In the genomic region with DNA sequence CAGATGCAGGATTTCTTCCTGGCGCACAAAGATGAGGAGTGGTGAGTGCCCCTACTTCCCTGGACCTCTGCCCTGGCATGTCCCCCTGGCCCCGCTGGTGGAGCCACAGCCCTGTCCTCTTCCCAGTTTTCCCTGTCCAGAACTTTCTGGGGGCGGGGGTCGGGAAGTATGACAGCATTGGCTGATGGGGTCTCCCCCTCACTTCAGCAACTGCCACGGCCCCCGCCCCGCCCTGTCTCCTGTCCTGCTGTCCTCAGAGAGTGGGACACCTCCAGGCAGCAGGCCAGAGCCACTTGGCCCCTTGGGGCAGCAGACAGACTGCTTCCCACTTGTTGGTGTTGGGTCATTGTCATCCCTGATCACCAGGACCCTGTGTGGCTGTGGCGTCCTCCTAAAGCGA, we compare ENCODE assay signal across 1 cellular context.
TF ChIP-seq lines count a peak whose summit lies in the region.

No MANE protein-coding gene starts in this region.

TF ChIP-seq in K562, 482 proteins besides CTCF, POLR2A, EP300 and RAD21:
- TF ChIP-seq RBFOX2 (IDR thresholded peaks at IDR 0.05; ENCODE audit: low read depth, low read length): peak; percentile 6; the same call in 1 of the 2 replicates
- TF ChIP-seq ILF3 (IDR thresholded peaks at IDR 0.05; ENCODE audit: borderline replicate concordance): no peak
